1 cellular context compared by ENCODE assay signal in genomic region chr5:144017631-144018030, GRCh38.
TF ChIP-seq lines count a peak whose summit lies in the region.

No MANE protein-coding gene starts in this region.

TF ChIP-seq in GM23338, 12 proteins besides CTCF, POLR2A, EP300 and RAD21 (continued from another document):
- no peak for TF ChIP-seq ZNF462 (CRISPR knock-in tag; IDR thresholded peaks at IDR 0.05)
